In genomic region chr3:50355829-50356552, GRCh38 we compare ENCODE assay signal across 6 cellular contexts. TPM values are rescaled to one million over a fixed set of nuclear protein-coding genes. Genes with fewer than 3 reads are reported as not detected.
DNase-seq lines count a peak whose midpoint lies in the region; TF ChIP-seq lines count a peak whose summit lies in the region.

No MANE protein-coding gene starts in this region.

- H3K27me3 Mint-ChIP-seq in HFFc6 (ENCODE audit: insufficient read depth): peaks cover 3% of the 10 kb centered on the region; the same call in 1 of the 2 replicates

- H2BK12ac ChIP-seq in neuronal stem cell (ENCODE audit: low read length): no peak overlapping the region

- H4K8ac ChIP-seq in neuronal stem cell (ENCODE audit: low read depth, low read length): no peak overlapping the region

- no peak overlapping the region for H3K27ac Mint-ChIP-seq in HFFc6

- no peak overlapping the region for H3K4ac ChIP-seq in neuronal stem cell (ENCODE audit: low read length)

- no peaks in the 10 kb centered on the region for H3K9me3 ChIP-seq in neuronal stem cell (replicated peaks in 1 of 2; ENCODE audit: control insufficient read depth in 2 of 2, insufficient read depth in 1 of 2, low read depth in 1 of 2, low read length in 2 of 2)

- H3K9ac ChIP-seq in neuronal stem cell (ENCODE audit: low read depth, low read length, poor library complexity): peak overlapping the region; percentile 17

- H3K4me1 ChIP-seq in neuronal stem cell (ENCODE audit: control insufficient read depth in 2 of 2, insufficient read depth in 1 of 2, low read depth in 1 of 2, low read length in 2 of 2): peaks cover 32 to 33% of the 10 kb centered on the region in 2 donors

- no peak overlapping the region for H3K4me2 ChIP-seq in neuronal stem cell (ENCODE audit: insufficient read depth, low read length, poor library complexity, severe bottlenecking)

- peak overlapping the region; percentile 64 for H2AK5ac ChIP-seq in neuronal stem cell (ENCODE audit: low read depth, low read length)

- H3K36me3 ChIP-seq in neuronal stem cell (replicated peaks in 1 of 2; ENCODE audit: control insufficient read depth in 2 of 2, insufficient read depth in 2 of 2, low read length in 2 of 2): peaks cover 40 to 57% of the 10 kb centered on the region in 2 donors

- WGBS in neuronal stem cell (ENCODE audit: extremely low coverage in 2 of 2, insufficient read length in 2 of 2, insufficient replicate concordance in 1 of 2), 2 donors: no CpG with 5 or more reads among the region's 5 CpGs

- H3K79me1 ChIP-seq in neuronal stem cell (ENCODE audit: low read depth, low read length): peaks cover 18% of the 10 kb centered on the region

- peaks cover 24% of the 10 kb centered on the region for H3K36me3 Mint-ChIP-seq in HFFc6 (ENCODE audit: low read depth)

- no peak overlapping the region for H2AFZ ChIP-seq in neuronal stem cell (ENCODE audit: low read length)

- peak overlapping the region; percentile 97 for H3K4me3 Mint-ChIP-seq in HFFc6

- no peaks in the 10 kb centered on the region for H3K9me3 Mint-ChIP-seq in HFFc6

- in situ Hi-C loops in astrocyte of the cerebellum (cut with HindIII; ENCODE audit: low sequenced_read_pairs): no loop called here

- no peak overlapping the region for H3K18ac ChIP-seq in neuronal stem cell (ENCODE audit: low read length)

- TF ChIP-seq CTCF in HFFc6 (IDR thresholded peaks at IDR 0.05) (peak; percentile 32; the same call in 1 of the 2 replicates), astrocyte of the cerebellum (IDR thresholded peaks at IDR 0.05; ENCODE audit: low read depth, low read length, missing control alignments) (peak; percentile 16)

- H3K23ac ChIP-seq in neuronal stem cell (ENCODE audit: low read depth, low read length, poor library complexity): no peak overlapping the region

- no peaks in the 10 kb centered on the region for H3K27me3 ChIP-seq in neuronal stem cell (ENCODE audit: control insufficient read depth in 3 of 3, insufficient read depth in 3 of 3, low read depth in 1 of 3, low read length in 3 of 3)

- H4K91ac ChIP-seq in neuronal stem cell (ENCODE audit: low read depth, low read length, poor library complexity): no peak overlapping the region

- no peak overlapping the region for H2BK120ac ChIP-seq in neuronal stem cell (ENCODE audit: low read depth, low read length)

- peak overlapping the region; percentile 90 for H3K4me3 ChIP-seq in astrocyte of the cerebellum (ENCODE audit: low read depth, low read length)
- no peak overlapping the region for H3K4me3 ChIP-seq in neuronal stem cell (ENCODE audit: low read length in 2 of 2)

- H3K14ac ChIP-seq in neuronal stem cell (ENCODE audit: low read length): no peak overlapping the region

- H2BK5ac ChIP-seq in neuronal stem cell (ENCODE audit: low read length): no peak overlapping the region

- H2BK15ac ChIP-seq in neuronal stem cell (ENCODE audit: low read length): no peak overlapping the region

- no peak for DNase-seq in HFFc6
- no peak for DNase-seq in astrocyte of the cerebellum (ENCODE audit: low read depth)
- DNase-seq in neuronal stem cell (ENCODE audit: low spot score): no peak
- DNase-seq in occipital lobe (lab: John Stamatoyannopoulos, UW): no peak
- DNase-seq in ureter (ENCODE audit: low spot score): no peak
- no peak for DNase-seq in DMS53 (lab: John Stamatoyannopoulos, UW)

- H3K27ac ChIP-seq in neuronal stem cell (replicated peaks; ENCODE audit: low read length): no peak overlapping the region

- H3K4me1 Mint-ChIP-seq in HFFc6 (ENCODE audit: low read depth): peaks cover 45% of the 10 kb centered on the region

RNA-seq across cellular contexts. Expression of gene TMEM115, which starts 3.3 kb away (rescaled TPM):
- total RNA-seq in HFFc6 (2021; fragmentation: NEBNext Ultra II Directional; extraction: Animal tissue kit (Norgen Biotek cat#: 25700)): 10 to 100 TPM; 51.7 to 65.7 (median 54.4) TPM
- 21.4 TPM for polyA plus RNA-seq in neuronal stem cell (2013, experiment 1 of 2)
- 20.8 TPM for polyA plus RNA-seq in neuronal stem cell (2013, experiment 2 of 2)
- total RNA-seq in occipital lobe (19.8 TPM), ureter (30.4 TPM)

RNA-seq across cellular contexts. Expression of gene CYB561D2, which starts 5.3 kb away (rescaled TPM):
- 10 to 100 TPM; 20.5 to 25.2 (median 24.0) TPM for total RNA-seq in HFFc6 (2021; fragmentation: NEBNext Ultra II Directional; extraction: Animal tissue kit (Norgen Biotek cat#: 25700))
- 6.9 TPM for polyA plus RNA-seq in neuronal stem cell (2013, experiment 1 of 2)
- polyA plus RNA-seq in neuronal stem cell (2013, experiment 2 of 2): 7.1 TPM
- total RNA-seq in occipital lobe (10.0 TPM), ureter (27.5 TPM)

RNA-seq across cellular contexts. Expression of gene NPRL2, which starts 5.4 kb away (rescaled TPM):
- 10 to 100 TPM; 12.3 to 18.7 (median 17.4) TPM for total RNA-seq in HFFc6 (2021; fragmentation: NEBNext Ultra II Directional; extraction: Animal tissue kit (Norgen Biotek cat#: 25700))
- polyA plus RNA-seq in neuronal stem cell (2013, experiment 1 of 2): 19.4 TPM
- polyA plus RNA-seq in neuronal stem cell (2013, experiment 2 of 2): 17.4 TPM
- total RNA-seq in occipital lobe (19.0 TPM), ureter (20.5 TPM)

RNA-seq across cellular contexts. Expression of gene ZMYND10, which starts 10.5 kb away (rescaled TPM):
- total RNA-seq in HFFc6 (2021; fragmentation: NEBNext Ultra II Directional; extraction: Animal tissue kit (Norgen Biotek cat#: 25700)): 1 to 10 TPM in 2 of 6 experiments, under 1 TPM in 3, not detected in 1; 0.78 to 1.3 (median 0.83) TPM
- 2.0 TPM for polyA plus RNA-seq in neuronal stem cell (2013, experiment 1 of 2)
- polyA plus RNA-seq in neuronal stem cell (2013, experiment 2 of 2): 1.6 TPM
- total RNA-seq in occipital lobe (2.5 TPM), ureter (0.26 TPM)

RNA-seq across cellular contexts. Expression of gene RASSF1, which starts 15.4 kb away (rescaled TPM):
- total RNA-seq in HFFc6 (2021; fragmentation: NEBNext Ultra II Directional; extraction: Animal tissue kit (Norgen Biotek cat#: 25700)): 10 to 100 TPM; 30.9 to 37.0 (median 34.1) TPM
- polyA plus RNA-seq in neuronal stem cell (2013, experiment 1 of 2): 8.5 TPM
- polyA plus RNA-seq in neuronal stem cell (2013, experiment 2 of 2): 8.5 TPM
- 7.8 TPM for total RNA-seq in occipital lobe
- 21.2 TPM for total RNA-seq in ureter
